In the genomic region with DNA sequence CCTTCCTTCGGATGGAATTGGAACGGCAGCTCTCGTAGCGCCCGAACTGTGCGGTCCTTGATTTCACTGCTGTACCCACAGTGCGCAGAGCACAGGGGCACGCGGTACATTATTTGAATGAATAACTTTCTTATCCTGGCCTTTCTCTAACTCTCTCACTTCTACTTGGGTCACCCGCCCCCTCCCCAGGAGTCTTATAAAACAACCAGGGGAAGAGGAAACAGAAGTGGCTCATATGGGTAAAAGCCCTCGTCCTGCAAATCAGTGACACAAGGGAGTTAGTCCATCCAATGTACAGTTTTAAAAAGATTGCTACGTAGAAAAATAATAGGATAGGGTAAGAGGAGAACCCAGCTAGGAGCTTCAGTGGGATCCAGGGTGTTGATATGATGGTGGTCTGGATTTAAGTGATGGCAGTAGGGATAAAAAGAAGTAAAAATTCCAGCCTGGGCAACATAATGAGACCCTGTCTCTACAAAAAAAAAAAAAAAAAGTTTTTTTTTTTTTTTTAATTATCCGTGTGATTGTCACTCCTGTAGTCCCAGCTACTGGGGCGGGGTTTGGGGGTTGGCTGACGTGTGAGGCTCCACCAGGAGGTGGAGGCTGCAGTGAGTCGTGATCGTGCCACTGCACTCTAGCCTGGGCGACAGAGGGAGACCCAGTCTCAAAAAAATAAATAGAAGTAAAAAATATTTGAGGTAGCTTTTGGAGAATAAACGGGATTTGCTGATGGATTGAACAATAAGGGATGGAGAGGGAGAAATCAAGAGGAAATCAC, we compare ENCODE assay signal across 8 cellular contexts. TPM values are rescaled to one million over a fixed set of nuclear protein-coding genes. Genes with fewer than 3 reads are reported as not detected.
A peak's percentile ranks its signal among the peaks of the same experiment; 100 is the strongest.
DNase-seq lines count a peak whose midpoint lies in the region; ATAC-seq and TF ChIP-seq lines count a peak whose summit lies in the region.

No MANE protein-coding gene starts in this region.

- TF ChIP-seq CTCF in GM12872 (IDR thresholded peaks at IDR 0.05; ENCODE audit: insufficient read depth, low read depth, low read length) (0 out of 3 replicates have a peak, but pooled peaks have one; percentile 19), astrocyte of the cerebellum (IDR thresholded peaks at IDR 0.05; ENCODE audit: low read depth, low read length, missing control alignments) (peak; percentile 15), kidney epithelial cell (IDR thresholded peaks at IDR 0.05; ENCODE audit: insufficient read depth, low read length, poor library complexity, severe bottlenecking) (no peak), GM10248 (IDR thresholded peaks at IDR 0.05; ENCODE audit: control extremely low read depth, extremely low read depth, low read depth, missing control alignments) (no peak)

- H3K4me3 ChIP-seq in astrocyte of the cerebellum (ENCODE audit: low read depth, low read length) (peak overlapping the region; percentile 62), kidney epithelial cell (ENCODE audit: low read depth, low read length) (peak overlapping the region; percentile 65)

- CTCF ChIA-PET in GM10248 (lab: Yijun Ruan, JAX) = interaction anchor here (1.3 to 4.2 kb wide), 6 partner anchors 13 to 391 kb away, joined by 3 to 17 read pairs (median 4); partner anchors contain the start of gene PMM1

- in situ Hi-C loops in astrocyte of the cerebellum (cut with HindIII; ENCODE audit: low sequenced_read_pairs) = no loop called here

- H3K36me3 ChIP-seq in kidney epithelial cell (ENCODE audit: control insufficient read depth, insufficient read depth, low read length) = no peaks in the 10 kb centered on the region

- no peak for ATAC-seq in GM21723 (IDR thresholded peaks at IDR 0.05; ENCODE audit: unreplicated experiment)

- DNase-seq in HT1080 (ENCODE audit: low read depth) (peak; percentile 60), SK-N-DZ (ENCODE audit: low spot score) (peak; percentile 45), astrocyte of the cerebellum (ENCODE audit: low read depth) (no peak), kidney epithelial cell (ENCODE audit: low read depth) (no peak), GM10248 (ENCODE audit: extremely low spot score) (no peak)
- peak; percentile 68 for DNase-seq in stimulated activated CD4-positive, alpha-beta T cell treated with anti-CD3 and anti-CD28 coated beads, Interleukin-4, amount 100 ng/mL, for 24 hours

- H3K27me3 ChIP-seq in kidney epithelial cell (ENCODE audit: control insufficient read depth, insufficient read depth, low read length) = peaks cover 7% of the 10 kb centered on the region

- POLR2A ChIA-PET in GM10248 (lab: Yijun Ruan, JAX) = interaction anchor here (0.6 kb wide), 1 partner anchor 421 kb away, joined by 3 read pairs; no protein-coding TSS in a partner anchor

RNA-seq across cellular contexts. Expression of gene L3MBTL2, which starts 7.1 kb away (rescaled TPM):
- total RNA-seq in HT1080 (2014; rRNA removed; shearing (Covaris generic)) = 25.6 and 25.9 TPM in 2 replicates
- 15.9 and 17.0 TPM in 2 replicates for polyA plus RNA-seq in HT1080 (2015; cell fraction: cytosol; rRNA removed)
- polyA plus RNA-seq in HT1080 (2015; cell fraction: nucleus; rRNA removed) = 24.8 and 27.4 TPM in 2 replicates
- 24.6 and 28.3 TPM in 2 replicates for polyA plus RNA-seq in SK-N-DZ (2014; cell fraction: cytosol; rRNA removed)
- polyA plus RNA-seq in SK-N-DZ (2014; cell fraction: nucleus; rRNA removed) = 30.6 and 40.3 TPM in 2 replicates
- 28.5 and 30.3 TPM in 2 replicates for total RNA-seq in kidney epithelial cell

RNA-seq across cellular contexts. Expression of gene CHADL, which starts 42.7 kb away (rescaled TPM):
- not detected in 2 replicates for total RNA-seq in HT1080 (2014; rRNA removed; shearing (Covaris generic))
- not detected in 2 replicates for polyA plus RNA-seq in HT1080 (2015; cell fraction: cytosol; rRNA removed)
- polyA plus RNA-seq in HT1080 (2015; cell fraction: nucleus; rRNA removed) = not detected in 2 replicates
- 1.1 and 2.8 TPM in 2 replicates for polyA plus RNA-seq in SK-N-DZ (2014; cell fraction: cytosol; rRNA removed)
- 0.47 and 3.0 TPM in 2 replicates for polyA plus RNA-seq in SK-N-DZ (2014; cell fraction: nucleus; rRNA removed)
- 1.6 and 1.8 TPM in 2 replicates for total RNA-seq in kidney epithelial cell

Comparison
In these comparisons a context has a peak if more than half of its experiments do, and no peak if none do; other contexts are left out.
1. CTCF ChIP-seq: peak in GM12872 (single experiment) and astrocyte of the cerebellum (single experiment); none in kidney epithelial cell (single experiment) and GM10248 (single experiment).
2. DNase-seq: peak in HT1080 (single experiment), SK-N-DZ (single experiment) and stimulated activated CD4-positive, alpha-beta T cell treated with anti-CD3 and anti-CD28 coated beads, Interleukin-4, amount 100 ng/mL, for 24 hours (single experiment); none in astrocyte of the cerebellum (single experiment), kidney epithelial cell (single experiment) and GM10248 (single experiment).